In the genomic region with DNA sequence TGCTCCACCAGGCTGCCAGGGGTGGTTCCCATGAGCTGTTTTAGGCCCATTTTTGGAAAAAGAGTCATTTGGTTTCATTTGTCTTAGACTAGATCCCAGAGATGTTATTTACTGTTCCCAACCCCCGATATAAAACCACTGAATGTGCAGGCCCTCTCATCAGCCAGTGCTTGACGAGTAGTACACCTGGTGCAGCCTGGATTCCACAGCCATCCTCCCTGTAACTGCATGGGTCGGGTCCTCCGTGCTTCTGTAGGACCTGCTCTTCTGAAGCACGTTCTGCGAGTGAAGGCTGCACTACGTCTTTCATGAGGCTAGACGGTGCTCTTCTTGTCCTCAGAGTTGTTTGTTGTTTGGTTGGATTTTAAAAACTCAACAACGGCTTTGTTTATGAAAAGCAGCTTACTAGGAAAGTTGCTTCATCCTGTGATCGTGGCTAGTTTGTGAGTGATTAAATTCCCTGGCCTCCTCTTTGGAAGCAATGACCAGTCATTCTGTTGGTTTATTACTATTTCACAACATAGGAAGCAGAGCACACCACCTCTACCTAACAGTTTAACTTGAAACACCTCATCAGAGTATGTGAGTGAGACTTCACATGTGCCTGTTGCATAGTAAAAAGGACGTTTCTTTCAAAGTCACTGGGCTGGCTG, we compare ENCODE assay signal across 9 cellular contexts.
A peak's percentile ranks its signal among the peaks of the same experiment; 100 is the strongest.
DNase-seq lines count a peak whose midpoint lies in the region; TF ChIP-seq lines count a peak whose summit lies in the region.
"Had no signal": no experiment of that assay in that cellular context is flagged by ENCODE, and none has a peak within 500 bp of the region (broad histone marks: within the 10 kb centered on the region; RNA-seq: fewer than 3 reads in every experiment).

No MANE protein-coding gene starts in this region.

- DNase-seq in NCI-H1417 (lab: John Stamatoyannopoulos, UW) (peak in 2 of 3 experiments; percentile 54 to 61), NCI-H1417 treated with DMSO at 0.1 percent for 48 hours (lab: John Stamatoyannopoulos, UW) (no peak), esophagus squamous epithelium (lab: John Stamatoyannopoulos, UW) (no peak), NCI-H1105 treated with DMSO at 0.1 percent for 48 hours (lab: John Stamatoyannopoulos, UW) (no peak), HuH-7.5 (ENCODE audit: low spot score) (no peak), GDM1 (lab: John Stamatoyannopoulos, UW) (no peak)

- H3K4me2 ChIP-seq in OCI-LY3 (ENCODE audit: low read length) = peak overlapping the region; percentile 81

- no peak overlapping the region for H2AFZ ChIP-seq in OCI-LY3 (ENCODE audit: low read depth, low read length)

- H3K4me3 ChIP-seq in OCI-LY3 (ENCODE audit: low read length) (no peak overlapping the region), esophagus squamous epithelium (no peak overlapping the region), skin epidermis (no peak overlapping the region)

- H3K4me1 ChIP-seq in OCI-LY3 (ENCODE audit: low read length) (peaks cover 17% of the 10 kb centered on the region), esophagus squamous epithelium (peaks cover 14 to 47% (median 19%) of the 10 kb centered on the region in 3 donors)

- 81 to 89% methylated on average over 8 to 11 of the region's 11 CpGs for WGBS in esophagus squamous epithelium, 2 donors

- H3K27me3 ChIP-seq in OCI-LY3 (ENCODE audit: low read depth, low read length) = no peaks in the 10 kb centered on the region
- H3K27me3 ChIP-seq in esophagus squamous epithelium = no peaks in the 10 kb centered on the region

- no peaks in the 10 kb centered on the region for H3K9me3 ChIP-seq in OCI-LY3 (ENCODE audit: insufficient read depth, low read length)
- no peaks in the 10 kb centered on the region for H3K9me3 ChIP-seq in esophagus squamous epithelium

- H3K36me3 ChIP-seq in OCI-LY3 (replicated peaks; ENCODE audit: low read depth, low read length) = peaks cover 5% of the 10 kb centered on the region
- H3K36me3 ChIP-seq in esophagus squamous epithelium = no peaks in the 10 kb centered on the region

- TF ChIP-seq CTCF in OCI-LY3 (IDR thresholded peaks at IDR 0.05; ENCODE audit: low read depth, low read length) (no peak), esophagus squamous epithelium (IDR thresholded peaks at IDR 0.05) (no peak)

- H3K9ac ChIP-seq in OCI-LY3 (ENCODE audit: low read length) = no peak overlapping the region

- no peaks in the 10 kb centered on the region for H3K79me2 ChIP-seq in OCI-LY3 (ENCODE audit: low read length)

- TF ChIP-seq POLR2A in esophagus squamous epithelium (IDR thresholded peaks at IDR 0.05) = no peak

- H4K20me1 ChIP-seq in OCI-LY3 (ENCODE audit: insufficient read depth, low read length) = peaks cover 11% of the 10 kb centered on the region

- H3K27ac ChIP-seq in OCI-LY3 (ENCODE audit: low read length) (no peak overlapping the region), esophagus squamous epithelium (peak overlapping the region in 3 of 4 donors; percentile 48 to 80 (median 55)), skin epidermis (peak overlapping the region in 20 of 21 experiments; percentile 19 to 85 (median 63))
- H3K27ac ChIP-seq: 22Rv1 had no signal

- intact Hi-C loops in esophagus squamous epithelium (cut with DNase I) = no loop called here

Comparison
In these comparisons a context has a peak if more than half of its experiments do, and no peak if none do; other contexts are left out.
1. DNase-seq: peak in NCI-H1417 (2 of 3); none in NCI-H1417 treated with DMSO at 0.1 percent for 48 hours (single experiment), esophagus squamous epithelium (single experiment), NCI-H1105 treated with DMSO at 0.1 percent for 48 hours (single experiment), HuH-7.5 (single experiment) and GDM1 (single experiment).